Comparison of ENCODE assay signal across 8 cellular contexts in genomic region chr6:29627762-29628418, GRCh38. TPM values are rescaled to one million over a fixed set of nuclear protein-coding genes. Genes with fewer than 3 reads are reported as not detected.
DNase-seq lines count a peak whose midpoint lies in the region; ATAC-seq and TF ChIP-seq lines count a peak whose summit lies in the region.

No MANE protein-coding gene starts in this region.

- peak overlapping the region in 1 of 2 donors; percentile 6 for H3K27ac Mint-ChIP-seq in natural killer cell

- ATAC-seq in natural killer cell = peak; percentile 26 to 33 (median 27)

- intact Hi-C loops in natural killer cell (cut with micrococcal nuclease) = no loop called here

- H3K4me1 Mint-ChIP-seq in natural killer cell = peaks cover 14 to 32% of the 10 kb centered on the region in 2 donors

- peak overlapping the region; percentile 80 for H3K4me3 ChIP-seq in fibroblast of villous mesenchyme (ENCODE audit: low read depth, low read length)

- H3K27me3 Mint-ChIP-seq in natural killer cell (ENCODE audit: low read depth in 2 of 2) = peaks cover 42 to 63% of the 10 kb centered on the region in 2 donors

- H3K36me3 Mint-ChIP-seq in natural killer cell = no peaks in the 10 kb centered on the region

- peak; percentile 44 to 50 for DNase-seq in SHP77 (lab: John Stamatoyannopoulos, UW)
- DNase-seq in SHP77 treated with DMSO at 0.1 percent for 48 hours (lab: John Stamatoyannopoulos, UW) = no peak
- DNase-seq in RPMI7951 (ENCODE audit: low read depth) = peak; percentile 83
- peak; percentile 20 for DNase-seq in activated gamma-delta T cell treated with anti-CD3 and anti-CD28 coated beads, Interleukin-2, amount 50 U/mL, for 16 hours (ENCODE audit: low read depth)
- DNase-seq in fibroblast of villous mesenchyme (ENCODE audit: low read depth) = peak; percentile 87
- DNase-seq in natural killer cell = no peak
- DNase-seq in substantia nigra (lab: John Stamatoyannopoulos, UW) = peak in 38 of 49 donors; percentile 3 to 81 (median 46)
- no peak for DNase-seq in putamen (ENCODE audit: low spot score)

- no peak for TF ChIP-seq CTCF in fibroblast of villous mesenchyme (IDR thresholded peaks at IDR 0.05; ENCODE audit: insufficient read depth, low read depth, low read length)
- no peak for TF ChIP-seq CTCF in natural killer cell (IDR thresholded peaks at IDR 0.05)

- H3K9me3 Mint-ChIP-seq in natural killer cell = no peaks in the 10 kb centered on the region

- peak overlapping the region; percentile 63 for H3K27ac ChIP-seq in substantia nigra (ENCODE audit: low read depth, low read length, poor library complexity, severe bottlenecking)

- peak overlapping the region; percentile 90 for H3K4me3 Mint-ChIP-seq in natural killer cell

RNA-seq across cellular contexts. Expression of gene GABBR1, which starts 5.1 kb away (rescaled TPM):
- total RNA-seq in RPMI7951 (2014; rRNA removed; shearing (Covaris generic)) = 3.3 and 5.0 TPM in 2 replicates
- total RNA-seq in fibroblast of villous mesenchyme = 12.5 and 13.9 TPM in 2 replicates
- 10 to 100 TPM in 2 of 3 donors, 1 to 10 TPM in 1; 7.6 to 12.8 (median 10.9) TPM for total RNA-seq in natural killer cell

RNA-seq across cellular contexts. Expression of gene MOG, which starts 29.0 kb away (rescaled TPM):
- total RNA-seq in RPMI7951 (2014; rRNA removed; shearing (Covaris generic)) = not detected in 2 replicates
- not detected in 2 replicates for total RNA-seq in fibroblast of villous mesenchyme
- not detected for total RNA-seq in natural killer cell

RNA-seq across cellular contexts. Expression of gene OR2H2, which starts 43.0 kb away (rescaled TPM):
- total RNA-seq in RPMI7951 (2014; rRNA removed; shearing (Covaris generic)) = not detected in 2 replicates
- total RNA-seq in fibroblast of villous mesenchyme (not detected in 2 replicates), natural killer cell (not detected)

RNA-seq across cellular contexts. Expression of gene ZFP57, which starts 53.1 kb away (rescaled TPM):
- not detected in 2 replicates for total RNA-seq in RPMI7951 (2014; rRNA removed; shearing (Covaris generic))
- total RNA-seq in fibroblast of villous mesenchyme (0.32 TPM in 1 of 2 replicates, not detected in the other), natural killer cell (10 to 100 TPM in 1 of 3 donors, 1 to 10 TPM in 1, not detected in 1; 2.9 to 12.8 TPM)

Comparison
In these comparisons a context has a peak if more than half of its experiments do, and no peak if none do; other contexts are left out.
1. DNase-seq: peak in SHP77 (2 of 2), RPMI7951 (single experiment), activated gamma-delta T cell treated with anti-CD3 and anti-CD28 coated beads, Interleukin-2, amount 50 U/mL, for 16 hours (single experiment), fibroblast of villous mesenchyme (single experiment) and substantia nigra (38 of 49); none in SHP77 treated with DMSO at 0.1 percent for 48 hours (single experiment), natural killer cell (single experiment) and putamen (single experiment).